ENCODE assay signal across 8 cellular contexts in the genomic region with DNA sequence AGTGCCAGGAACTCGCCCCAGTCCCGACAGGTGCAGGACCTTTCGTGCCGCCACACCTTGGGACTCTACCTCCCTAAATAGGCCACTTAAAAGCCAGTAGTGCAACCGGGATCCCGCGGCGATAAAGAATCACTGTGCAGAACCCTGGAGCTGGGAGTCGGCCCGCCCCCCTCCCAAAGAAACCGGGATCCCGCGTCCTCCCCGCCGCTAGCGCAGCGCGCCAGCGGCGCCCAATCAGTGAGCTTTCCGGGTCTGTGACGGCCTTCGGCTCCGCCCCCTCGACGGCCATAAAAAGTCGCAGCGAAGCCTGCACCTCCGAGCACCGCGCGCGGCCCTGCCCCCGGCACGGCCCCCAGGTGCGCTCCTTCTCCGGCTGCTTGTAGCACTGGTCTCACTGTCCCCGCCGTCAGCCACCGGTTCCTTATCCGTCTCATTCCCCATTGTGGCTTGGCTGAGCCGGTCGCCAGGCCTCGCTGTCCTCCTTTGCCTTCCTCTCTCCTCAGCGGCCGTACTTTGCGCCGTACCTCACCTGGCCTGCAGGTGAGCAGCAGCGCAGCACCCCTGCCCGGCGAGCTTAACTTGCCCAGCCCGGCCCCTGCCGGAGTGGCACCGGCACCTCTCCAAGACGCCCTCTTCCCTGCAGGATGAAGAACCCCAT. TPM values are rescaled to one million over a fixed set of nuclear protein-coding genes. Genes with fewer than 3 reads are reported as not detected.
DNase-seq lines count a peak whose midpoint lies in the region; ATAC-seq and TF ChIP-seq lines count a peak whose summit lies in the region.

A gene (plus strand): TSS at position 318 of the 658 bp plus-strand sequence. CDS start 327 bp downstream, at position 645.

- intact Hi-C loops in heart right ventricle (cut with DNase I) = no loop called here

- ATAC-seq in GM19397 (IDR thresholded peaks at IDR 0.05; ENCODE audit: unreplicated experiment) (peak; percentile 63), heart right ventricle (peak in 3 of 8 donors; percentile 37 to 76 (median 74))

- H3K4me1 Mint-ChIP-seq in activated naive CD8-positive, alpha-beta T cell (ENCODE audit: low read depth) = peaks cover 18% of the 10 kb centered on the region

- H3K27ac Mint-ChIP-seq in activated naive CD8-positive, alpha-beta T cell = no peak within 1 kb of the TSS

- H3K36me3 ChIP-seq in ACC112 (ENCODE audit: insufficient read depth, low read length) (no peaks in the 10 kb centered on the region), heart right ventricle (no peaks in the 10 kb centered on the region)

- no peak for TF ChIP-seq CTCF in heart right ventricle (IDR thresholded peaks at IDR 0.05)

- H3K27ac ChIP-seq in ACC112 (ENCODE audit: low read depth, low read length) = no peak within 1 kb of the TSS
- no peak within 1 kb of the TSS for H3K27ac ChIP-seq in heart right ventricle

- H3K9me3 Mint-ChIP-seq in activated naive CD8-positive, alpha-beta T cell (ENCODE audit: low read depth) = no peaks in the 10 kb centered on the region

- no peaks in the 10 kb centered on the region for H3K79me2 ChIP-seq in ACC112 (ENCODE audit: control insufficient read depth, insufficient read depth, low read length, unreplicated experiment)

- peak within 1 kb of the TSS; percentile 86 for H3K4me3 Mint-ChIP-seq in activated naive CD8-positive, alpha-beta T cell

- H2AFZ ChIP-seq in ACC112 (ENCODE audit: low read length, unreplicated experiment) = no peak within 1 kb of the TSS

- H3K9me3 ChIP-seq in heart right ventricle = no peaks in the 10 kb centered on the region

- H3K4me3 ChIP-seq in ACC112 (ENCODE audit: low read depth, low read length) (peak within 1 kb of the TSS; percentile 72), heart right ventricle (peak within 1 kb of the TSS; percentile 23 to 51 (median 42))

- H3K4me1 ChIP-seq in ACC112 (ENCODE audit: control insufficient read depth, insufficient read depth, low read length, unreplicated experiment) (peaks cover 4% of the 10 kb centered on the region), heart right ventricle (peaks cover 0 to 32% (median 18%) of the 10 kb centered on the region in 9 donors)

- no peaks in the 10 kb centered on the region for H3K36me3 Mint-ChIP-seq in activated naive CD8-positive, alpha-beta T cell

- peak; percentile 7 for DNase-seq in NCI-H2196 treated with DMSO at 0.1 percent for 48 hours (lab: John Stamatoyannopoulos, UW; ENCODE audit: unreplicated experiment)
- DNase-seq in heart right ventricle = peak in 1 of 2 donors; percentile 17
- peak; percentile 49 for DNase-seq in pons (ENCODE audit: low spot score)
- DNase-seq in cerebellar cortex (ENCODE audit: low spot score) = no peak
- DNase-seq in middle frontal gyrus (ENCODE audit: extremely low spot score, low spot score) = no peak

- 1% methylated on average over 55 of the region's 55 CpGs for WGBS in heart right ventricle, 2 donors

- peaks cover 43% of the 10 kb centered on the region for H3K27me3 Mint-ChIP-seq in activated naive CD8-positive, alpha-beta T cell

- H3K27me3 ChIP-seq in ACC112 (ENCODE audit: insufficient read depth, low read length) = peaks cover 58% of the 10 kb centered on the region
- peaks cover 15 to 84% (median 70%) of the 10 kb centered on the region in 7 donors for H3K27me3 ChIP-seq in heart right ventricle

RNA-seq across cellular contexts. Expression of the gene that starts here (rescaled TPM):
- total RNA-seq in heart right ventricle = under 1 TPM in 2 of 10 donors, not detected in 8; 0.11 to 0.15 TPM
- not detected for polyA plus RNA-seq in heart right ventricle

Comparison
In these comparisons a context has a peak if more than half of its experiments do, and no peak if none do; other contexts are left out.
1. DNase-seq: peak in NCI-H2196 treated with DMSO at 0.1 percent for 48 hours (single experiment) and pons (single experiment); none in cerebellar cortex (single experiment) and middle frontal gyrus (single experiment).